Comparison of ENCODE assay signal across 22 cellular contexts in genomic region chr2:140528982-140529381, GRCh38.
"Had no signal": no experiment of that assay in that cellular context is flagged by ENCODE, and none has a peak within 500 bp of the region (broad histone marks: within the 10 kb centered on the region; RNA-seq: fewer than 3 reads in every experiment).

No MANE protein-coding gene starts in this region.

- H3K4me3 ChIP-seq: dorsolateral prefrontal cortex, hepatocyte, left ventricle myocardium inferior, right atrium auricular region, sigmoid colon, skin epidermis, testis had no signal

- H3K27ac ChIP-seq: dorsolateral prefrontal cortex, hepatocyte, left ventricle myocardium inferior, neutrophil, right atrium auricular region, sigmoid colon, skin epidermis, testis had no signal

- H3K4me1 ChIP-seq: left ventricle myocardium inferior, right atrium auricular region, sigmoid colon, testis had no signal

- H3K9me3 ChIP-seq: left ventricle myocardium inferior, neutrophil, right atrium auricular region, sigmoid colon, testis had no signal

- H2AFZ ChIP-seq: hepatocyte had no signal

- H3K4me2 ChIP-seq: hepatocyte had no signal

- H3K27me3 ChIP-seq: dorsolateral prefrontal cortex, hepatocyte, neutrophil, right atrium auricular region, sigmoid colon, testis had no signal

- ATAC-seq: left cardiac atrium; stimulated activated naive B cell treated with anti-CD40 and anti-IgM and Interleukin-4, amounts not matched to agents 10 μg/mL and 1 μg/mL and 100 μg/mL, for 72 hours; stimulated activated naive CD8-positive, alpha-beta T cell treated with anti-CD3 and anti-CD28 coated beads, Interleukin-15, amount 100 ng/mL, for 72 hours had no signal

- DNase-seq: cortex of kidney; dorsolateral prefrontal cortex; effector CD8-positive, alpha-beta T cell; foreskin melanocyte; head of caudate nucleus; kidney; left cardiac atrium; left ventricle myocardium inferior; mesendoderm; naive B cell; posterior cingulate gyrus; sigmoid colon; stimulated activated CD4-positive, alpha-beta T cell treated with anti-CD3 and anti-CD28 coated beads, Interleukin-2, amount 100 ng/mL, for 24 hours; stimulated activated CD4-positive, alpha-beta T cell treated with anti-CD3 and anti-CD28 coated beads, Interleukin-4, amount 100 ng/mL, for 4 hours; stimulated activated naive B cell treated with anti-CD40 and anti-IgM and Interleukin-4, amounts not matched to agents 10 μg/mL and 1 μg/mL and 100 μg/mL, for 72 hours; stimulated activated naive CD8-positive, alpha-beta T cell treated with anti-CD3 and anti-CD28 coated beads, Interleukin-15, amount 100 ng/mL, for 72 hours; testis; trophoblast cell had no signal

- H3K36me3 ChIP-seq: left ventricle myocardium inferior, neutrophil, right atrium auricular region, sigmoid colon had no signal
